In genomic region chr4:183846951-183847350, GRCh38 we compare ENCODE assay signal across 8 cellular contexts. TPM values are rescaled to one million over a fixed set of nuclear protein-coding genes. Genes with fewer than 3 reads are reported as not detected.
"Had no signal": no experiment of that assay in that cellular context is flagged by ENCODE, and none has a peak within 500 bp of the region (broad histone marks: within the 10 kb centered on the region; RNA-seq: fewer than 3 reads in every experiment).

No MANE protein-coding gene starts in this region.

- ATAC-seq: HepG2, K562 had no signal

- H3K4me3 ChIP-seq: K562 had no signal

- H3K27ac ChIP-seq: HL-60 had no signal

- DNase-seq: IMR-90, KBM-7, KG1 had no signal

RNA-seq across cellular contexts. Expression of gene STOX2, which starts 58.2 kb away (rescaled TPM):
- total RNA-seq: HT-29, HT1080, K562 had no signal
